Comparison of ENCODE assay signal across 1 cellular context in the genomic region with DNA sequence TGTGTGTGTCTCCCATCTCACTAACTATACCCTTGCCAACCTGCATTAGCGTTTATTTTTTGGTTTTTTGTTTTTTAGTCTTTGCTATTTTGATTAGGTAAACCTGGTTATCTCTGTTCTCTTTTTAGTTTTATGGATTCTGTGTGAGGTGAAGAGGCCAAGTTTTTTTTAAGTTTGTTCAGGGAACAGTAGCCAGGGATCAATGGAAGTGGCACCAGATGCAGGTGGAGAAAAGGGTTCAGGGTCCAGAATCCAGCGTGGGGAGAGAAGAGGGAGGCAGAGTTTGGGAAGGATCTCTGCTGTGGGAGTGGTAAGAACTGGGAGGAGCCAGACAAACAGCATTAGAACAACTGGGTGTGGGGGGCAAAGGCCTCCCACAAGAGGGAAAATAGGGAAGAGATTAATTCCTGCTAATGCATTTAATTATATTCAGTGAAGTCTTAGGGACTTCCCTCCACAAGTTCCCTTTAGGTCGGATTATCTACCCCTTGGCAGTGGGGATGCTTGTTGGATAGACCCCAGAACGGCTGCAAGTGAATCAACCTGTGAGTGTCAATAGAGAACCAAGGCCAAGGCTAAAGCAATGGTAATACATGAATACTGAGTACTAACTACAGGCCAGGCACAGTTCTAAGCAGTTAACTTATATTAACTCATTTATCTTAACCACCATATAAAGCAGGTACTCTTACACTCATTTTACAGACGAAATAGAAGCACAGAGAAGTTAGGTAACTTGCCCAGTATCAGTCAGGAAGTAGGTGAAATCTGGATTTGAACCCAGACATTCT.
TF ChIP-seq lines count a peak whose summit lies in the region.

No MANE protein-coding gene starts in this region.

TF ChIP-seq in HepG2, 621 proteins besides CTCF, POLR2A, EP300 and RAD21 (continues in another document):
- TF ChIP-seq TARDBP (CRISPR knock-in tag; IDR thresholded peaks at IDR 0.05): peak; percentile 67; the same call in 1 of the 2 replicates
- no peak for TF ChIP-seq ZNF501 (CRISPR knock-in tag; IDR thresholded peaks at IDR 0.05)
- TF ChIP-seq KMT2A (CRISPR knock-in tag; IDR thresholded peaks at IDR 0.05): no peak
- no peak for TF ChIP-seq GATAD1 (CRISPR knock-in tag; IDR thresholded peaks at IDR 0.05)
- no peak for TF ChIP-seq TBX3 (IDR thresholded peaks at IDR 0.05; ENCODE audit: borderline replicate concordance)
- TF ChIP-seq YEATS2 (CRISPR knock-in tag; IDR thresholded peaks at IDR 0.05; ENCODE audit: borderline replicate concordance): no peak
- TF ChIP-seq CCDC6 (CRISPR knock-in tag; IDR thresholded peaks at IDR 0.05): no peak
- TF ChIP-seq, protein P1, sequence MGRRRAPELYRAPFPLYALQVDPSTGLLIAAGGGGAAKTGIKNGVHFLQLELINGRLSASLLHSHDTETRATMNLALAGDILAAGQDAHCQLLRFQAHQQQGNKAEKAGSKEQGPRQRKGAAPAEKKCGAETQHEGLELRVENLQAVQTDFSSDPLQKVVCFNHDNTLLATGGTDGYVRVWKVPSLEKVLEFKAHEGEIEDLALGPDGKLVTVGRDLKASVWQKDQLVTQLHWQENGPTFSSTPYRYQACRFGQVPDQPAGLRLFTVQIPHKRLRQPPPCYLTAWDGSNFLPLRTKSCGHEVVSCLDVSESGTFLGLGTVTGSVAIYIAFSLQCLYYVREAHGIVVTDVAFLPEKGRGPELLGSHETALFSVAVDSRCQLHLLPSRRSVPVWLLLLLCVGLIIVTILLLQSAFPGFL (CRISPR knock-in tag; IDR thresholded peaks at IDR 0.05): no peak
- 0 out of 2 replicates have a peak, but pooled peaks have one; percentile 0 for TF ChIP-seq ESRRA (CRISPR knock-in tag; IDR thresholded peaks at IDR 0.05; ENCODE audit: low read depth)
- no peak for TF ChIP-seq HNRNPK (IDR thresholded peaks at IDR 0.05; ENCODE audit: low read depth, low read length, poor library complexity, severe bottlenecking)
- no peak for TF ChIP-seq RFX3 (CRISPR knock-in tag; IDR thresholded peaks at IDR 0.05)
- no peak for TF ChIP-seq CREB1 (IDR thresholded peaks at IDR 0.05)
- peak; percentile 42; the same call in 1 of the 2 replicates for TF ChIP-seq CREB1 (CRISPR knock-in tag; IDR thresholded peaks at IDR 0.05)
- TF ChIP-seq RNF2 (conservative IDR thresholded peaks at IDR 0.05; ENCODE audit: low read depth): no peak
- no peak for TF ChIP-seq ZNF18 (CRISPR knock-in tag; IDR thresholded peaks at IDR 0.05; ENCODE audit: insufficient replicate concordance)
- peak; percentile 20; the same call in 1 of the 2 replicates for TF ChIP-seq RNF219 (CRISPR knock-in tag; IDR thresholded peaks at IDR 0.05)
- TF ChIP-seq MXD4 (CRISPR knock-in tag; IDR thresholded peaks at IDR 0.05): no peak
- no peak for TF ChIP-seq ZNF496 (CRISPR knock-in tag; IDR thresholded peaks at IDR 0.05; ENCODE audit: insufficient replicate concordance)
- TF ChIP-seq STAG1 (CRISPR knock-in tag; IDR thresholded peaks at IDR 0.05): no peak
- peak; percentile 65; the same call in 1 of the 2 replicates for TF ChIP-seq HDAC1 (CRISPR knock-in tag; IDR thresholded peaks at IDR 0.05)
- no peak for TF ChIP-seq PHB2 (IDR thresholded peaks at IDR 0.05; ENCODE audit: partially characterized antibody)
- TF ChIP-seq MTA1 (CRISPR knock-in tag; IDR thresholded peaks at IDR 0.05; ENCODE audit: borderline replicate concordance): no peak; the same call in 1 of the 2 replicates
- peak; percentile 79 for TF ChIP-seq ARID5B (CRISPR knock-in tag; IDR thresholded peaks at IDR 0.05)
- peak; percentile 37; the same call in 1 of the 2 replicates for TF ChIP-seq HOXA3 (CRISPR knock-in tag; IDR thresholded peaks at IDR 0.05)
- TF ChIP-seq ZNF34 (CRISPR knock-in tag; IDR thresholded peaks at IDR 0.05; ENCODE audit: borderline replicate concordance): no peak
- TF ChIP-seq DMTF1 (CRISPR knock-in tag; IDR thresholded peaks at IDR 0.05): no peak
- TF ChIP-seq, protein P2, sequence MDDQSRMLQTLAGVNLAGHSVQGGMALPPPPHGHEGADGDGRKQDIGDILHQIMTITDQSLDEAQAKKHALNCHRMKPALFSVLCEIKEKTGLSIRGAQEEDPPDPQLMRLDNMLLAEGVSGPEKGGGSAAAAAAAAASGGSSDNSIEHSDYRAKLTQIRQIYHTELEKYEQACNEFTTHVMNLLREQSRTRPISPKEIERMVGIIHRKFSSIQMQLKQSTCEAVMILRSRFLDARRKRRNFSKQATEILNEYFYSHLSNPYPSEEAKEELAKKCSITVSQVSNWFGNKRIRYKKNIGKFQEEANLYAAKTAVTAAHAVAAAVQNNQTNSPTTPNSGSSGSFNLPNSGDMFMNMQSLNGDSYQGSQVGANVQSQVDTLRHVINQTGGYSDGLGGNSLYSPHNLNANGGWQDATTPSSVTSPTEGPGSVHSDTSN (CRISPR knock-in tag; IDR thresholded peaks at IDR 0.05; ENCODE audit: borderline replicate concordance): no peak
- TF ChIP-seq ZNF17 (CRISPR knock-in tag; IDR thresholded peaks at IDR 0.05): no peak
- TF ChIP-seq ZNF713 (CRISPR knock-in tag; IDR thresholded peaks at IDR 0.05): no peak
- TF ChIP-seq ZNF512 (CRISPR knock-in tag; IDR thresholded peaks at IDR 0.05): no peak
- TF ChIP-seq, protein P3, sequence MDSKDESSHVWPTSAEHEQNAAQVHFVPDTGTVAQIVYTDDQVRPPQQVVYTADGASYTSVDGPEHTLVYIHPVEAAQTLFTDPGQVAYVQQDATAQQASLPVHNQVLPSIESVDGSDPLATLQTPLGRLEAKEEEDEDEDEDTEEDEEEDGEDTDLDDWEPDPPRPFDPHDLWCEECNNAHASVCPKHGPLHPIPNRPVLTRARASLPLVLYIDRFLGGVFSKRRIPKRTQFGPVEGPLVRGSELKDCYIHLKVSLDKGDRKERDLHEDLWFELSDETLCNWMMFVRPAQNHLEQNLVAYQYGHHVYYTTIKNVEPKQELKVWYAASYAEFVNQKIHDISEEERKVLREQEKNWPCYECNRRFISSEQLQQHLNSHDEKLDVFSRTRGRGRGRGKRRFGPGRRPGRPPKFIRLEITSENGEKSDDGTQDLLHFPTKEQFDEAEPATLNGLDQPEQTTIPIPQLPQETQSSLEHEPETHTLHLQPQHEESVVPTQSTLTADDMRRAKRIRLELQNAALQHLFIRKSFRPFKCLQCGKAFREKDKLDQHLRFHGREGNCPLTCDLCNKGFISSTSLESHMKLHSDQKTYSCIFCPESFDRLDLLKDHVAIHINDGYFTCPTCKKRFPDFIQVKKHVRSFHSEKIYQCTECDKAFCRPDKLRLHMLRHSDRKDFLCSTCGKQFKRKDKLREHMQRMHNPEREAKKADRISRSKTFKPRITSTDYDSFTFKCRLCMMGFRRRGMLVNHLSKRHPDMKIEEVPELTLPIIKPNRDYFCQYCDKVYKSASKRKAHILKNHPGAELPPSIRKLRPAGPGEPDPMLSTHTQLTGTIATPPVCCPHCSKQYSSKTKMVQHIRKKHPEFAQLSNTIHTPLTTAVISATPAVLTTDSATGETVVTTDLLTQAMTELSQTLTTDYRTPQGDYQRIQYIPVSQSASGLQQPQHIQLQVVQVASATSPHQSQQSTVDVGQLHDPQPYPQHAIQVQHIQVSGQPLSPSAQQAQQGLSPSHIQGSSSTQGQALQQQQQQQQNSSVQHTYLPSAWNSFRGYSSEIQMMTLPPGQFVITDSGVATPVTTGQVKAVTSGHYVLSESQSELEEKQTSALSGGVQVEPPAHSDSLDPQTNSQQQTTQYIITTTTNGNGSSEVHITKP (CRISPR knock-in tag; IDR thresholded peaks at IDR 0.05; ENCODE audit: low read depth): no peak
- peak; percentile 28; the same call in 1 of the 2 replicates for TF ChIP-seq KAT8 (CRISPR knock-in tag; IDR thresholded peaks at IDR 0.05)
- TF ChIP-seq BHLHE40 (IDR thresholded peaks at IDR 0.05; ENCODE audit: low read length): no peak
- TF ChIP-seq NFE2L1 (CRISPR knock-in tag; IDR thresholded peaks at IDR 0.05; ENCODE audit: borderline replicate concordance): no peak
- no peak for TF ChIP-seq ZFP90 (CRISPR knock-in tag; IDR thresholded peaks at IDR 0.05; ENCODE audit: borderline replicate concordance)
- TF ChIP-seq KLF6 (CRISPR knock-in tag; IDR thresholded peaks at IDR 0.05): no peak; the same call in 1 of the 2 replicates
- TF ChIP-seq ZNF850 (CRISPR knock-in tag; conservative IDR thresholded peaks at IDR 0.05): no peak
